ENCODE assay signal across 12 cellular contexts in the genomic region with DNA sequence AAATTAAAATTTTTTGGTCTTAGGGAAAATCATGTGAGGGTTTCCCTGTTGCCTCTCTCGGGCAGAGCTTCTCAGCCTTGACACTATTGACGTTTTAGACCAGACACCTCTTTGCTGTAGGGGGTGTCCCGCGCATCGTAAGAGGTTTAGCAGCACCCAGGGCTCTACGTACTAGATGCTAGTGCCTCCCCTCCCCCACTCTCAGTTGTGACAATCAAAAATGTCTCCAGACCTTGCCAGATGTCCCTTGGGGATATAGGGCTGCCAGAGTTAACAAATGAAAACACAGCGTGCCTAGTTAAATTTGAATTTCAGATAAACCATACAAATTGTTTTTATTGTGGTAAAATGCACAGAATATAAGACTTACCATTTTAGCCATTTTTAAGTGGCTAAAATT.
DNase-seq lines count a peak whose midpoint lies in the region; ATAC-seq and TF ChIP-seq lines count a peak whose summit lies in the region.
"Had no signal": no experiment of that assay in that cellular context is flagged by ENCODE, and none has a peak within 500 bp of the region (broad histone marks: within the 10 kb centered on the region; RNA-seq: fewer than 3 reads in every experiment).

No MANE protein-coding gene starts in this region.

- no peak overlapping the region for H3K4me2 ChIP-seq in GM23248 (ENCODE audit: unreplicated experiment)

- ATAC-seq in activated naive CD8-positive, alpha-beta T cell treated with anti-CD3 and anti-CD28 coated beads, Interleukin-2, amount 50 U/mL, for 24 hours, result peak; percentile 78
- no peak for ATAC-seq in HG02763 (IDR thresholded peaks at IDR 0.05; ENCODE audit: unreplicated experiment)

- no peak overlapping the region for H2AFZ ChIP-seq in GM23248

- no peaks in the 10 kb centered on the region for H3K36me3 ChIP-seq in MG63
- no peaks in the 10 kb centered on the region for H3K36me3 ChIP-seq in GM23248 (ENCODE audit: low read depth)
- H3K36me3 ChIP-seq: stomach had no signal

- no peaks in the 10 kb centered on the region for H3K79me2 ChIP-seq in GM23248 (ENCODE audit: insufficient read depth)

- no peak for TF ChIP-seq POLR2A in NB4 (IDR thresholded peaks at IDR 0.05; ENCODE audit: extremely low read depth, insufficient read length)

- H3K9me3 ChIP-seq in MG63 (no peaks in the 10 kb centered on the region), GM23248 (ENCODE audit: low read depth) (no peaks in the 10 kb centered on the region)
- H3K9me3 ChIP-seq: stomach had no signal

- H3K27ac ChIP-seq in GM23248, result no peak overlapping the region
- H3K27ac ChIP-seq: 22Rv1 had no signal

- H3K4me3 Mint-ChIP-seq in activated naive CD8-positive, alpha-beta T cell treated with anti-CD3 and anti-CD28 coated beads, Interleukin-2, amount 50 U/mL, for 24 hours, result no peak overlapping the region
- H3K4me3 Mint-ChIP-seq in neural crest cell, result no peak overlapping the region
- H3K4me3 Mint-ChIP-seq: activated T-helper 1 cell treated with anti-CD3 and anti-CD28 coated beads, Interleukin-12 subunit alpha, Interleukin-12 subunit beta, Interleukin-2, Interleukin-4 antibody, amounts not matched to agents 30 ng/mL and 10 ng/mL and 1 ng/mL, durations not matched to agents 14 hours and 24 hours and 36 hours had no signal

- H3K9me3 Mint-ChIP-seq in activated naive CD8-positive, alpha-beta T cell treated with anti-CD3 and anti-CD28 coated beads, Interleukin-2, amount 50 U/mL, for 24 hours, result no peaks in the 10 kb centered on the region
- no peaks in the 10 kb centered on the region for H3K9me3 Mint-ChIP-seq in neural crest cell
- H3K9me3 Mint-ChIP-seq: activated T-helper 1 cell treated with anti-CD3 and anti-CD28 coated beads, Interleukin-12 subunit alpha, Interleukin-12 subunit beta, Interleukin-2, Interleukin-4 antibody, amounts not matched to agents 30 ng/mL and 10 ng/mL and 1 ng/mL, durations not matched to agents 14 hours and 24 hours and 36 hours had no signal

- H3F3A ChIP-seq in GM23248 (ENCODE audit: insufficient read depth), result no peaks in the 10 kb centered on the region

- H4K20me1 ChIP-seq in GM23248 (ENCODE audit: insufficient read depth), result no peaks in the 10 kb centered on the region

- H3K4me3 ChIP-seq in NB4 (ENCODE audit: low read depth, low read length) (no peak overlapping the region), MG63 (no peak overlapping the region), GM23248 (no peak overlapping the region)
- H3K4me3 ChIP-seq: stomach had no signal

- peaks cover 4% of the 10 kb centered on the region; the same call in 1 of the 2 replicates for H3K4me1 ChIP-seq in GM23248 (ENCODE audit: insufficient read depth)

- TF ChIP-seq CTCF in NB4 (IDR thresholded peaks at IDR 0.05; ENCODE audit: low read depth, low read length) (no peak), neural crest cell (conservative IDR thresholded peaks at IDR 0.05) (no peak)

- no peaks in the 10 kb centered on the region for H3K27me3 ChIP-seq in MG63
- H3K27me3 ChIP-seq in GM23248 (replicated peaks; ENCODE audit: insufficient read depth), result no peaks in the 10 kb centered on the region
- H3K27me3 ChIP-seq: stomach had no signal

- in situ Hi-C loops in GM23248 (cut with MboI), result no loop called here

- peaks cover 71% of the 10 kb centered on the region for H3K4me1 Mint-ChIP-seq in activated naive CD8-positive, alpha-beta T cell treated with anti-CD3 and anti-CD28 coated beads, Interleukin-2, amount 50 U/mL, for 24 hours
- H3K4me1 Mint-ChIP-seq in neural crest cell, result peaks cover 54% of the 10 kb centered on the region

- H3K27me3 Mint-ChIP-seq in activated naive CD8-positive, alpha-beta T cell treated with anti-CD3 and anti-CD28 coated beads, Interleukin-2, amount 50 U/mL, for 24 hours, result no peaks in the 10 kb centered on the region
- H3K27me3 Mint-ChIP-seq in neural crest cell (ENCODE audit: low read depth), result no peaks in the 10 kb centered on the region

- 45 to 65% methylated on average over 7 of the region's 7 CpGs for WGBS in GM23248 (ENCODE audit: low coverage in 1 of 2, low lambda C conversion rate in 2 of 2, missing lambda C conversion rate in 2 of 2), 2 experiments

- DNase-seq in DMS 273 (lab: John Stamatoyannopoulos, UW; ENCODE audit: unreplicated experiment) (peak; percentile 24), DMS 273 treated with DMSO at 0.1 percent for 48 hours (lab: John Stamatoyannopoulos, UW) (no peak), NB4 (ENCODE audit: low read depth) (peak; percentile 21), neural crest cell (ENCODE audit: low read depth, low spot score) (no peak), MG63 (no peak), GM23248 (no peak)
- peak; percentile 42 for DNase-seq in activated naive CD8-positive, alpha-beta T cell treated with anti-CD3 and anti-CD28 coated beads, Interleukin-2, amount 50 U/mL, for 24 hours
- DNase-seq: NCI-H748 treated with DMSO at 0.1 percent for 48 hours, stomach had no signal

- no peaks in the 10 kb centered on the region for H3K36me3 Mint-ChIP-seq in activated naive CD8-positive, alpha-beta T cell treated with anti-CD3 and anti-CD28 coated beads, Interleukin-2, amount 50 U/mL, for 24 hours (ENCODE audit: low read depth)
- H3K36me3 Mint-ChIP-seq in neural crest cell (ENCODE audit: low read depth), result peaks cover 4% of the 10 kb centered on the region

- no peaks in the 10 kb centered on the region for H3K9me2 ChIP-seq in GM23248 (ENCODE audit: insufficient read depth)

- no peak overlapping the region for H3K27ac Mint-ChIP-seq in activated naive CD8-positive, alpha-beta T cell treated with anti-CD3 and anti-CD28 coated beads, Interleukin-2, amount 50 U/mL, for 24 hours
- H3K27ac Mint-ChIP-seq in neural crest cell (ENCODE audit: unreplicated experiment), result peak overlapping the region; percentile 83
- H3K27ac Mint-ChIP-seq: activated T-helper 1 cell treated with anti-CD3 and anti-CD28 coated beads, Interleukin-12 subunit alpha, Interleukin-12 subunit beta, Interleukin-2, Interleukin-4 antibody, amounts not matched to agents 30 ng/mL and 10 ng/mL and 1 ng/mL, durations not matched to agents 14 hours and 24 hours and 36 hours had no signal

- no peak overlapping the region for H3K9ac ChIP-seq in GM23248

Comparison
In these comparisons a context has a peak if more than half of its experiments do, and no peak if none do; other contexts are left out.
1. DNase-seq: peak in DMS 273 (single experiment), NB4 (single experiment) and activated naive CD8-positive, alpha-beta T cell treated with anti-CD3 and anti-CD28 coated beads, Interleukin-2, amount 50 U/mL, for 24 hours (single experiment); none in DMS 273 treated with DMSO at 0.1 percent for 48 hours (single experiment), neural crest cell (single experiment), MG63 (single experiment) and GM23248 (single experiment).